10 cellular contexts compared by ENCODE assay signal in the genomic region with DNA sequence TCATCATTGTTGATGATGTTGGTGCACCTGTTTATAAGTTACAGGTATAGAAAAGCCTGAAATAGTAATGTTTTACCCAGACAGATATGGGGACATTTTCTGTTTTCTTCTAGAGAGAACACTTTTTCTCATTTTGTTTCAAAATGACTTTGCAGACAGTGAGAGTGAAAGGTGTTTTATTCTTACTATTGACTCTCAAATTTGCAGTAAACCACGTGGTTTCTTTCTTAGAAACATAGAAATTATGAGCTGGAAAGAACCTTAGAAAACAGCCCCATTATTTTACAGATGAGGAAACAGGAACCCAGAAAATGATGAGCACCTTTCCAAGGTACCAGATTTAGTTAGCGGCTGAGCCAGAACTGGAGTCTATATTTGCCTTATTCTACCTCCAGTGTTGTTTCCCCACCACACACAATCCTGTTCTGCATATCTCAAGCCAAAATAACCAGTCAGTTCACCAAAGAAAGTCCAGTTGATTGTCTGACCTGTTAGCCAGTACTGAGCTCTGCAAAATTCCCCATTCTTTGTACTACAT.
DNase-seq lines count a peak whose midpoint lies in the region; ATAC-seq and TF ChIP-seq lines count a peak whose summit lies in the region.
"Had no signal": no experiment of that assay in that cellular context is flagged by ENCODE, and none has a peak within 500 bp of the region (broad histone marks: within the 10 kb centered on the region; RNA-seq: fewer than 3 reads in every experiment).

No MANE protein-coding gene starts in this region.

- H3K36me3 ChIP-seq in transverse colon, result no peaks in the 10 kb centered on the region

- DNase-seq in transverse colon, result no peak
- no peak for DNase-seq in cardiac septum (ENCODE audit: low spot score)
- no peak for DNase-seq in NCI-H1417 (lab: John Stamatoyannopoulos, UW)
- no peak for DNase-seq in foreskin keratinocyte

- no peak for TF ChIP-seq EP300 in transverse colon (IDR thresholded peaks at IDR 0.05; ENCODE audit: low read depth)

- TF ChIP-seq POLR2A in GM18505 (IDR thresholded peaks at IDR 0.05; ENCODE audit: borderline replicate concordance, extremely low read depth, insufficient read depth, insufficient read length) (no peak), transverse colon (IDR thresholded peaks at IDR 0.05) (no peak)

- H3K27ac ChIP-seq in transverse colon (no peak overlapping the region), foreskin keratinocyte (no peak overlapping the region)

- peaks cover 15% of the 10 kb centered on the region for H3K36me3 Mint-ChIP-seq in T-helper 1 cell treated with Interleukin-12 subunit alpha and Interleukin-12 subunit beta and Interleukin-4 antibody, amounts not matched to agents 30 μg/mL and 1 μg/mL, for 36 hours (ENCODE audit: low read depth)

- H3K27ac Mint-ChIP-seq in T-helper 1 cell treated with Interleukin-12 subunit alpha and Interleukin-12 subunit beta and Interleukin-4 antibody, amounts not matched to agents 30 μg/mL and 1 μg/mL, for 36 hours, result peak overlapping the region; percentile 64
- H3K27ac Mint-ChIP-seq: WTC11 had no signal

- ATAC-seq in GM18505 (IDR thresholded peaks at IDR 0.05; ENCODE audit: unreplicated experiment) (peak; percentile 80), GM19397 (IDR thresholded peaks at IDR 0.05; ENCODE audit: unreplicated experiment) (peak; percentile 83), HG02885 (IDR thresholded peaks at IDR 0.05; ENCODE audit: poor library complexity, unreplicated experiment) (peak; percentile 83), foreskin keratinocyte (no peak)
- ATAC-seq: Panc1, WTC11 had no signal

- in situ Hi-C loops in transverse colon (cut with MboI; ENCODE audit: low pct_ligation_motif_present in 1 of 4, low pct_unique_long_range_greater_than_20kb in 1 of 4, low sequenced_read_pairs in 3 of 4), result no loop called here

- no peak overlapping the region for H3K4me3 ChIP-seq in transverse colon

- H3K27me3 ChIP-seq in transverse colon (no peaks in the 10 kb centered on the region), foreskin keratinocyte (no peaks in the 10 kb centered on the region)

- H3K4me1 Mint-ChIP-seq in T-helper 1 cell treated with Interleukin-12 subunit alpha and Interleukin-12 subunit beta and Interleukin-4 antibody, amounts not matched to agents 30 μg/mL and 1 μg/mL, for 36 hours (ENCODE audit: low read depth), result peaks cover 19% of the 10 kb centered on the region
- H3K4me1 Mint-ChIP-seq: WTC11 had no signal

- intact Hi-C loops in transverse colon (cut with DNase I; ENCODE audit: low total_unique reads), result no loop called here
- intact Hi-C loops in cardiac septum (cut with DNase I), result no loop called here

- H3K4me1 ChIP-seq in transverse colon (no peaks in the 10 kb centered on the region), foreskin keratinocyte (no peaks in the 10 kb centered on the region)

- H3K9me3 Mint-ChIP-seq in T-helper 1 cell treated with Interleukin-12 subunit alpha and Interleukin-12 subunit beta and Interleukin-4 antibody, amounts not matched to agents 30 μg/mL and 1 μg/mL, for 36 hours, result peaks cover 31% of the 10 kb centered on the region

- peaks cover 21% of the 10 kb centered on the region for H3K27me3 Mint-ChIP-seq in T-helper 1 cell treated with Interleukin-12 subunit alpha and Interleukin-12 subunit beta and Interleukin-4 antibody, amounts not matched to agents 30 μg/mL and 1 μg/mL, for 36 hours (ENCODE audit: low read depth)

- no peaks in the 10 kb centered on the region for H3K9me3 ChIP-seq in transverse colon

- TF ChIP-seq CTCF in transverse colon (IDR thresholded peaks at IDR 0.05) (no peak), foreskin keratinocyte (conservative IDR thresholded peaks at IDR 0.05) (no peak)

- H3K4me3 Mint-ChIP-seq in T-helper 1 cell treated with Interleukin-12 subunit alpha and Interleukin-12 subunit beta and Interleukin-4 antibody, amounts not matched to agents 30 μg/mL and 1 μg/mL, for 36 hours, result no peak overlapping the region
- H3K4me3 Mint-ChIP-seq: WTC11 had no signal

- 73 to 75% methylated on average over 2 of the region's 2 CpGs for WGBS in transverse colon (ENCODE audit: low coverage in 1 of 2), 2 donors
